In the genomic region with DNA sequence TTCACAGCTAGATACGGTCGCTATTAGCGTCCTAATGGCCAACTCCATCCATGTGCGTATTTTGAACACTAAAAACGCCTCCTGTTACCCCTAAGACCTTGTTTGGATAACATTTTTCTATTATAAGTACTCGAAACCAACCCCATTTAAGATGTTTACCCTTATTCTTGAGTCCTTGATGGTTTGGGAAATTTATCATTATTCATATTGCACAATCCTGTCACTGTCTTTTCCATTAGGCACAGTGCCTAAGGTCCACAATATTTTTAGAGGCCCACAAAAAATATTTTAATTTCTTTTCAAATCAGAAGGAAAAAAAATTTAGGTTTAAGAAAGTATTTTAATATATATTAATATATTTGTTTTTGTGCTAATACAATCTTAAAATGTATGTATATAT, we compare ENCODE assay signal across 10 cellular contexts. TPM values are rescaled to one million over a fixed set of nuclear protein-coding genes. Genes with fewer than 3 reads are reported as not detected.
DNase-seq lines count a peak whose midpoint lies in the region; ATAC-seq lines count a peak whose summit lies in the region.
"Had no signal": no experiment of that assay in that cellular context is flagged by ENCODE, and none has a peak within 500 bp of the region (broad histone marks: within the 10 kb centered on the region; RNA-seq: fewer than 3 reads in every experiment).

No MANE protein-coding gene starts in this region.

- H3K4me3 ChIP-seq in subcutaneous abdominal adipose tissue (ENCODE audit: low read depth in 1 of 5, low read length in 5 of 5) (peak overlapping the region; percentile 86 to 92 (median 90)), HAP-1 (no peak overlapping the region; the same call in 1 of the 2 replicates)

- H3K4me1 Mint-ChIP-seq in T-helper 1 cell treated with Interleukin-12 subunit alpha and Interleukin-12 subunit beta and Interleukin-4 antibody, amounts not matched to agents 30 μg/mL and 1 μg/mL, for 36 hours (ENCODE audit: low read depth) = peaks cover 6% of the 10 kb centered on the region
- H3K4me1 Mint-ChIP-seq in activated naive CD8-positive, alpha-beta T cell treated with anti-CD3 and anti-CD28 coated beads, Interleukin-2, amount 50 U/mL, for 24 hours = peaks cover 8% of the 10 kb centered on the region
- peaks cover 8 to 19% of the 10 kb centered on the region in 2 donors for H3K4me1 Mint-ChIP-seq in immature natural killer cell

- H3K36me3 ChIP-seq in subcutaneous abdominal adipose tissue (ENCODE audit: control insufficient read depth in 5 of 5, insufficient read depth in 5 of 5, low read length in 5 of 5) (no peaks in the 10 kb centered on the region), HAP-1 (replicated peaks) (no peaks in the 10 kb centered on the region)
- H3K36me3 ChIP-seq: BLaER1 had no signal

- in situ Hi-C loops in HAP-1 (cut with MboI; ENCODE audit: low sequenced_read_pairs) = no loop called here

- peak overlapping the region; percentile 80 for H3K4me3 Mint-ChIP-seq in T-helper 1 cell treated with Interleukin-12 subunit alpha and Interleukin-12 subunit beta and Interleukin-4 antibody, amounts not matched to agents 30 μg/mL and 1 μg/mL, for 36 hours
- peak overlapping the region; percentile 77 for H3K4me3 Mint-ChIP-seq in activated naive CD8-positive, alpha-beta T cell treated with anti-CD3 and anti-CD28 coated beads, Interleukin-2, amount 50 U/mL, for 24 hours
- H3K4me3 Mint-ChIP-seq in immature natural killer cell = peak overlapping the region in 4 of 5 donors; percentile 53 to 68 (median 58)

- DNase-seq in T-helper 1 cell = no peak
- no peak for DNase-seq in activated naive CD8-positive, alpha-beta T cell treated with anti-CD3 and anti-CD28 coated beads, Interleukin-2, amount 50 U/mL, for 24 hours
- no peak for DNase-seq in immature natural killer cell
- DNase-seq in HAP-1 (ENCODE audit: low spot score in 2 of 2) = no peak
- no peak for DNase-seq in T1000 (lab: John Stamatoyannopoulos, UW)
- DNase-seq: kidney glomerular epithelial cell had no signal

- peaks cover 2% of the 10 kb centered on the region for H3K36me3 Mint-ChIP-seq in T-helper 1 cell treated with Interleukin-12 subunit alpha and Interleukin-12 subunit beta and Interleukin-4 antibody, amounts not matched to agents 30 μg/mL and 1 μg/mL, for 36 hours (ENCODE audit: low read depth)
- no peaks in the 10 kb centered on the region for H3K36me3 Mint-ChIP-seq in activated naive CD8-positive, alpha-beta T cell treated with anti-CD3 and anti-CD28 coated beads, Interleukin-2, amount 50 U/mL, for 24 hours (ENCODE audit: low read depth)
- H3K36me3 Mint-ChIP-seq in immature natural killer cell = no peaks in the 10 kb centered on the region

- H3K9ac ChIP-seq in subcutaneous abdominal adipose tissue (ENCODE audit: low read length in 5 of 5) = peak overlapping the region in 1 of 5 donors; percentile 49

- H3K9me3 ChIP-seq in subcutaneous abdominal adipose tissue (ENCODE audit: control insufficient read depth in 5 of 5, low read length in 5 of 5) = no peaks in the 10 kb centered on the region
- no peaks in the 10 kb centered on the region for H3K9me3 ChIP-seq in HAP-1
- H3K9me3 ChIP-seq: BLaER1 had no signal

- H3K27ac Mint-ChIP-seq in T-helper 1 cell treated with Interleukin-12 subunit alpha and Interleukin-12 subunit beta and Interleukin-4 antibody, amounts not matched to agents 30 μg/mL and 1 μg/mL, for 36 hours = no peak overlapping the region
- no peak overlapping the region for H3K27ac Mint-ChIP-seq in activated naive CD8-positive, alpha-beta T cell treated with anti-CD3 and anti-CD28 coated beads, Interleukin-2, amount 50 U/mL, for 24 hours
- no peak overlapping the region for H3K27ac Mint-ChIP-seq in immature natural killer cell

- H3K4me1 ChIP-seq in subcutaneous abdominal adipose tissue (ENCODE audit: control insufficient read depth in 5 of 5, insufficient read depth in 5 of 5, low read length in 5 of 5) (peaks cover 0 to 29% (median 27%) of the 10 kb centered on the region in 5 donors), HAP-1 (peaks cover 14% of the 10 kb centered on the region)

- H3K27me3 ChIP-seq in subcutaneous abdominal adipose tissue (ENCODE audit: control insufficient read depth in 5 of 5, insufficient read depth in 4 of 5, low read length in 5 of 5) = no peaks in the 10 kb centered on the region
- no peaks in the 10 kb centered on the region for H3K27me3 ChIP-seq in HAP-1 (ENCODE audit: low read depth)

- ATAC-seq in activated naive CD8-positive, alpha-beta T cell treated with anti-CD3 and anti-CD28 coated beads, Interleukin-2, amount 50 U/mL, for 24 hours = no peak
- no peak for ATAC-seq in GM19395 (IDR thresholded peaks at IDR 0.05; ENCODE audit: unreplicated experiment)

- H3K27ac ChIP-seq in subcutaneous abdominal adipose tissue (ENCODE audit: low read depth, low read length) = peak overlapping the region; percentile 95

- H3K27me3 Mint-ChIP-seq in T-helper 1 cell treated with Interleukin-12 subunit alpha and Interleukin-12 subunit beta and Interleukin-4 antibody, amounts not matched to agents 30 μg/mL and 1 μg/mL, for 36 hours (ENCODE audit: low read depth) = peaks cover 62% of the 10 kb centered on the region
- peaks cover 65% of the 10 kb centered on the region for H3K27me3 Mint-ChIP-seq in activated naive CD8-positive, alpha-beta T cell treated with anti-CD3 and anti-CD28 coated beads, Interleukin-2, amount 50 U/mL, for 24 hours
- peaks cover 18 to 30% (median 19%) of the 10 kb centered on the region in 3 donors for H3K27me3 Mint-ChIP-seq in immature natural killer cell (ENCODE audit: low read depth in 3 of 3)

- H3K9me3 Mint-ChIP-seq in T-helper 1 cell treated with Interleukin-12 subunit alpha and Interleukin-12 subunit beta and Interleukin-4 antibody, amounts not matched to agents 30 μg/mL and 1 μg/mL, for 36 hours = no peaks in the 10 kb centered on the region
- H3K9me3 Mint-ChIP-seq in activated naive CD8-positive, alpha-beta T cell treated with anti-CD3 and anti-CD28 coated beads, Interleukin-2, amount 50 U/mL, for 24 hours = no peaks in the 10 kb centered on the region
- H3K9me3 Mint-ChIP-seq in immature natural killer cell = peaks cover 0 to 1% (median 0%) of the 10 kb centered on the region in 6 donors

RNA-seq across cellular contexts. Expression of gene LIFR, which starts 1.3 kb away (rescaled TPM):
- not detected for polyA plus RNA-seq in immature natural killer cell
